In the genomic region with DNA sequence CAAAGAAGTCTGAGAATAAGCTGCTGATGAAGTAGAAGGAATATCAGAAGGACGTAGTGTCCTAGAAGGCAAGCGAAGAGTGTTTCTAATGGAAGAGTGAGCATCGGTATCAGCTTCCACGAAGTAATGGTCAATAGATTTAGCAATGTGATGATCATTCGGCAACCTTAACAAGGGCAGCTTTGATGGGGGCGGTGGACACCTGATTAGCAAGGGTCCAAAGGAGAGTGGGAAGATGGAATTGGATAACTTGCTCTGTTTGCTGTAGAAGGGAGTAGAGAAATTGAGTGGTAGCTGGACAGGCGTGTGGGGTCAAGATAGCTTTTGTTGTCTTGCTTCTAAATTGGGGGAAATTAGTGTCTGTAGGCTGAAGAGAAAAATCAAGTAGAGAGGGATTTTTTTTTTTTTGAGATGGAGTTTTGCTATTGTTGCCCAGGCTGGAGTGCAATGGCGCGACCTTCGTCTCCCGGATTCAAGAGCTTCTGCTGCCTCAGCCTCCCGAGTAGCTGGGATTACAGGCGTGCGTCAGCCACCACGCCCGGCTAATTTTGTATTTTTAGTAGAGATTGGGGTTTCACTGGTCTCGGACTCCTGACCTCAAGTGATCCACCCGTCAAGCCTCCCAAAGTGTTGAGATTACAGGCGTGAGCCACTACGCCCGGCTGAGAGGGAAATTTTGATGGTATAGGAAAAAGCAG, we compare ENCODE assay signal across 6 cellular contexts. TPM values are rescaled to one million over a fixed set of nuclear protein-coding genes. Genes with fewer than 3 reads are reported as not detected.
DNase-seq lines count a peak whose midpoint lies in the region.

No MANE protein-coding gene starts in this region.

- in situ Hi-C loops in KBM-7 (cut with MboI; ENCODE audit: low pct_unique_long_range_greater_than_20kb, low sequenced_read_pairs): no loop called here

- H3K4me3 ChIP-seq in HUES48 (ENCODE audit: low read depth, low read length) (peak overlapping the region; percentile 75), skeletal muscle tissue (ENCODE audit: low read length in 3 of 3) (peak overlapping the region in 2 of 3 donors; percentile 23 to 67)
- peak overlapping the region; percentile 52 for H3K4me3 ChIP-seq in effector memory CD4-positive, alpha-beta T cell (ENCODE audit: insufficient read depth, low read depth, low read length, poor library complexity, severe bottlenecking)

- H3K9me3 ChIP-seq in HUES48 (ENCODE audit: control insufficient read depth, insufficient read depth, low read length) (no peaks in the 10 kb centered on the region), skeletal muscle tissue (ENCODE audit: control insufficient read depth in 3 of 3, low read length in 3 of 3) (no peaks in the 10 kb centered on the region)
- no peaks in the 10 kb centered on the region for H3K9me3 ChIP-seq in effector memory CD4-positive, alpha-beta T cell (ENCODE audit: control insufficient read depth, low read length)

- H3K36me3 ChIP-seq in HUES48 (ENCODE audit: control insufficient read depth, insufficient read depth, low read length) (peaks cover 22% of the 10 kb centered on the region), skeletal muscle tissue (ENCODE audit: control insufficient read depth in 3 of 3, insufficient read depth in 3 of 3, low read length in 3 of 3) (peaks cover 32 to 37% (median 35%) of the 10 kb centered on the region in 3 donors)
- peaks cover 18% of the 10 kb centered on the region for H3K36me3 ChIP-seq in effector memory CD4-positive, alpha-beta T cell (ENCODE audit: control insufficient read depth, insufficient read depth, low read length)

- H3K9ac ChIP-seq in HUES48 (ENCODE audit: low read depth, low read length) (no peak overlapping the region; the same call in 1 of the 2 replicates), skeletal muscle tissue (ENCODE audit: low read depth in 1 of 3, low read length in 3 of 3) (peak overlapping the region in 2 of 3 donors; percentile 25 to 26)

- H3K27ac ChIP-seq in HUES48 (ENCODE audit: low read depth, low read length) (no peak overlapping the region), skeletal muscle tissue (ENCODE audit: low read depth, low read length) (peak overlapping the region; percentile 88)
- H3K27ac ChIP-seq in effector memory CD4-positive, alpha-beta T cell (ENCODE audit: insufficient read depth, low read length, poor library complexity, severe bottlenecking): peak overlapping the region; percentile 83

- no peak for DNase-seq in effector memory CD4-positive, alpha-beta T cell
- no peak for DNase-seq in KBM-7
- DNase-seq in HuH-7 (ENCODE audit: low spot score): no peak
- DNase-seq in NCI-H2107 (lab: John Stamatoyannopoulos, UW): no peak

- H3K4me1 ChIP-seq in HUES48 (ENCODE audit: control insufficient read depth, insufficient read depth, low read length) (no peaks in the 10 kb centered on the region), skeletal muscle tissue (ENCODE audit: control insufficient read depth in 3 of 3, insufficient read depth in 3 of 3, low read length in 3 of 3) (peaks cover 17 to 51% (median 44%) of the 10 kb centered on the region in 3 donors)
- peaks cover 7% of the 10 kb centered on the region for H3K4me1 ChIP-seq in effector memory CD4-positive, alpha-beta T cell (ENCODE audit: control insufficient read depth, insufficient read depth, low read length, poor library complexity, severe bottlenecking)

- H3K27me3 ChIP-seq in HUES48 (ENCODE audit: control insufficient read depth, insufficient read depth, low read length) (peaks cover 8% of the 10 kb centered on the region), skeletal muscle tissue (ENCODE audit: control insufficient read depth in 3 of 3, insufficient read depth in 3 of 3, low read length in 3 of 3) (no peaks in the 10 kb centered on the region)
- H3K27me3 ChIP-seq in effector memory CD4-positive, alpha-beta T cell (replicated peaks; ENCODE audit: control insufficient read depth, insufficient read depth, low read length, poor library complexity, severe bottlenecking): no peaks in the 10 kb centered on the region

RNA-seq across cellular contexts. Expression of gene HES7, which starts 13.9 kb away (rescaled TPM):
- total RNA-seq in skeletal muscle tissue: under 0.01 TPM

RNA-seq across cellular contexts. Expression of gene PER1, which starts 14.4 kb away (rescaled TPM):
- 37.1 TPM for total RNA-seq in skeletal muscle tissue

RNA-seq across cellular contexts. Expression of gene ALOXE3, which starts 19.5 kb away (rescaled TPM):
- total RNA-seq in skeletal muscle tissue: not detected

RNA-seq across cellular contexts. Expression of gene VAMP2, which starts 25.0 kb away (rescaled TPM):
- total RNA-seq in skeletal muscle tissue: 8.4 TPM

RNA-seq across cellular contexts. Expression of gene TMEM107, which starts 38.4 kb away (rescaled TPM):
- total RNA-seq in skeletal muscle tissue: 25.1 TPM
